32 cellular contexts compared by ENCODE assay signal in genomic region chr1:168819668-168820067, GRCh38.
"Had no signal": no experiment of that assay in that cellular context is flagged by ENCODE, and none has a peak within 500 bp of the region (broad histone marks: within the 10 kb centered on the region; RNA-seq: fewer than 3 reads in every experiment).

No MANE protein-coding gene starts in this region.

- H3K4me1 ChIP-seq: SJCRH30 had no signal

- H3K4me3 Mint-ChIP-seq: T-cell had no signal

- H3K27me3 ChIP-seq: SJCRH30 had no signal

- H3K27ac Mint-ChIP-seq: T-cell had no signal

- H2AFZ ChIP-seq: PC-9 had no signal

- H3K36me3 Mint-ChIP-seq: T-cell had no signal

- FAIRE-seq: RCC 7860 had no signal

- H3K36me3 ChIP-seq: SJCRH30 had no signal

- H3K27ac ChIP-seq: KMS-11, PC-9, RWPE1, SJCRH30, SK-N-MC had no signal

- ATAC-seq: Panc1, Right ventricle myocardium inferior, SK-N-SH treated with all-trans-retinoic acid at 6 μM for 48 hours, T-cell had no signal

- H3K9ac ChIP-seq: KMS-11 had no signal

- H3K4me3 ChIP-seq: PC-9, SJCRH30, SK-N-MC had no signal

- H3K27me3 Mint-ChIP-seq: T-cell had no signal

- DNase-seq: Karpas-422, MM.1S, MV-4-11, NCI-H1092, NCI-H1105, NCI-H1417 treated with DMSO at 0.1 percent for 48 hours, NCI-H1436 treated with DMSO at 0.1 percent for 48 hours, NCI-H1694, NCI-H187, NCI-H1930, NCI-H2029 treated with DMSO at 0.1 percent for 48 hours, NCI-H2081 treated with DMSO at 0.1 percent for 48 hours, NCI-H2107, NCI-H2171, NCI-H226, NCI-H446 treated with DMSO at 0.1 percent for 48 hours, NCI-H510A, NCI-H526, NCI-H69, NCI-H748 treated with DMSO at 0.1 percent for 48 hours, PC-9, SHP77, SIG-M5, SJCRH30, T-cell had no signal

- H3K4me2 ChIP-seq: KMS-11, PC-9 had no signal
